In the genomic region with DNA sequence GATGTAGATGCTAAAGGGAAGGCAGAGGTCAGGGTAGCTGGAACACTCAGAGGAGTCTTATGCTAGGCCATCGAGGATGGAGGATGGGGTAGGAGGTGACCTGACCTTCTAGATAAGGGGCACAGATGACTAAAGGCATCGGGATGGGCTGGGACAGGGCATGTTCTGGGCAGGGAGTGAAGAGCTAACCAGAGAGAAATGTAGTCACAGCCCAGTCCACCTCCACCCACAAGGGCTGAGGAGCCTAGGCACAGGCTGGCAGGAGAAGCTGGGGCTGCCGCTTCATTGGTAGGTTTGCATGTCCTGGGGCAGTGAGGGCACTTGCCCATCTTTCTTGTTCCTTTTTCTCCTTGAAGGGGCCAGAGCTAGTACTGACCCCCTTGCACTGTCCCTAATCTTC, we compare ENCODE assay signal across 22 cellular contexts. TPM values are rescaled to one million over a fixed set of nuclear protein-coding genes. Genes with fewer than 3 reads are reported as not detected.
A peak's percentile ranks its signal among the peaks of the same experiment; 100 is the strongest.
DNase-seq lines count a peak whose midpoint lies in the region; ATAC-seq, FAIRE-seq and TF ChIP-seq lines count a peak whose summit lies in the region.
"Had no signal": no experiment of that assay in that cellular context is flagged by ENCODE, and none has a peak within 500 bp of the region (broad histone marks: within the 10 kb centered on the region; RNA-seq: fewer than 3 reads in every experiment).

No MANE protein-coding gene starts in this region.

- H3K36me3 Mint-ChIP-seq in natural killer cell, result no peaks in the 10 kb centered on the region
- no peaks in the 10 kb centered on the region for H3K36me3 Mint-ChIP-seq in natural killer cell treated with Interleukin-12 subunit alpha and Interleukin-12 subunit beta and Interleukin-15 and Interleukin-18, amount 100 ng/mL, for 72 hours
- peaks cover 53% of the 10 kb centered on the region for H3K36me3 Mint-ChIP-seq in endothelial cell (ENCODE audit: low read depth, unreplicated experiment)

- TF ChIP-seq POLR2A in H54 (IDR thresholded peaks at IDR 0.05; ENCODE audit: low read depth, low read length), result no peak

- H3K27me3 ChIP-seq in RWPE2 (ENCODE audit: insufficient read depth, poor library complexity, severe bottlenecking), result no peaks in the 10 kb centered on the region
- H3K27me3 ChIP-seq: dorsolateral prefrontal cortex, pancreas had no signal

- H3K9me3 Mint-ChIP-seq in natural killer cell, result no peaks in the 10 kb centered on the region
- H3K9me3 Mint-ChIP-seq in natural killer cell treated with Interleukin-12 subunit alpha and Interleukin-12 subunit beta and Interleukin-15 and Interleukin-18, amount 100 ng/mL, for 72 hours, result no peaks in the 10 kb centered on the region
- H3K9me3 Mint-ChIP-seq in endothelial cell (ENCODE audit: unreplicated experiment), result no peaks in the 10 kb centered on the region
- H3K9me3 Mint-ChIP-seq: H9; T-helper 1 cell treated with Interleukin-12 subunit alpha and Interleukin-12 subunit beta and Interleukin-4 antibody, amounts not matched to agents 30 μg/mL and 1 μg/mL, for 36 hours had no signal

- no peak overlapping the region for H3K4me3 ChIP-seq in RWPE2 (ENCODE audit: severe bottlenecking)
- H3K4me3 ChIP-seq: dorsolateral prefrontal cortex, pancreas had no signal

- H3K4me3 Mint-ChIP-seq in natural killer cell (no peak overlapping the region), endothelial cell (ENCODE audit: unreplicated experiment) (peak overlapping the region; percentile 65)
- no peak overlapping the region for H3K4me3 Mint-ChIP-seq in natural killer cell treated with Interleukin-12 subunit alpha and Interleukin-12 subunit beta and Interleukin-15 and Interleukin-18, amount 100 ng/mL, for 72 hours
- H3K4me3 Mint-ChIP-seq: H9; T-helper 1 cell treated with Interleukin-12 subunit alpha and Interleukin-12 subunit beta and Interleukin-4 antibody, amounts not matched to agents 30 μg/mL and 1 μg/mL, for 36 hours had no signal

- H3K9me3 ChIP-seq in RWPE2 (ENCODE audit: severe bottlenecking), result no peaks in the 10 kb centered on the region
- H3K9me3 ChIP-seq: pancreas had no signal

- H3K4me1 Mint-ChIP-seq in natural killer cell, result peaks cover 0 to 6% of the 10 kb centered on the region in 2 donors
- H3K4me1 Mint-ChIP-seq in natural killer cell treated with Interleukin-12 subunit alpha and Interleukin-12 subunit beta and Interleukin-15 and Interleukin-18, amount 100 ng/mL, for 72 hours (ENCODE audit: low read depth in 2 of 2), result peaks cover 0 to 15% of the 10 kb centered on the region in 2 donors
- H3K4me1 Mint-ChIP-seq in endothelial cell (ENCODE audit: unreplicated experiment), result peaks cover 2% of the 10 kb centered on the region
- H3K4me1 Mint-ChIP-seq: H9 had no signal

- H3K27ac ChIP-seq in RWPE2 (ENCODE audit: poor library complexity, severe bottlenecking), result no peak overlapping the region
- peak overlapping the region; percentile 23 for H3K27ac ChIP-seq in temporal lobe (ENCODE audit: low read depth, low read length)
- H3K27ac ChIP-seq: pancreas had no signal

- FAIRE-seq in H54 (lab: Jason Lieb, UNC), result no peak
- FAIRE-seq: frontal cortex, GM19239, pancreas had no signal

- TF ChIP-seq CTCF in natural killer cell (IDR thresholded peaks at IDR 0.05) (no peak), RWPE2 (IDR thresholded peaks at IDR 0.05; ENCODE audit: poor library complexity, severe bottlenecking) (no peak), endothelial cell (IDR thresholded peaks at IDR 0.05; ENCODE audit: unreplicated experiment) (no peak)

- peaks cover 96% of the 10 kb centered on the region for H3K36me3 ChIP-seq in RWPE2 (ENCODE audit: low read depth)

- DNase-seq in natural killer cell (no peak), RWPE2 (ENCODE audit: low spot score) (peak; percentile 56), endothelial cell (ENCODE audit: low spot score) (no peak), H54 (ENCODE audit: insufficient read length, low spot score) (no peak)
- DNase-seq in natural killer cell treated with Interleukin-12 subunit alpha and Interleukin-12 subunit beta and Interleukin-15 and Interleukin-18, amount 100 ng/mL, for 72 hours (ENCODE audit: low spot score), result no peak
- DNase-seq: activated CD8-positive, alpha-beta memory T cell treated with anti-CD3 and anti-CD28 coated beads, Interleukin-2, amount 50 U/mL, for 4 hours; activated gamma-delta T cell treated with Interleukin-2 at 50 U/mL for 16 hours; dorsolateral prefrontal cortex; erythroblast; H9; left cardiac atrium; NCI-H1048; NCI-H2081 treated with DMSO at 0.1 percent for 48 hours; NCI-H510A; stimulated activated CD4-positive, alpha-beta T cell treated with anti-CD3 and anti-CD28 coated beads, Interleukin-1b, Interleukin-23, amount 100 ng/mL, for 48 hours had no signal

- H3K4me1 ChIP-seq in RWPE2 (ENCODE audit: insufficient read depth, poor library complexity, severe bottlenecking), result no peaks in the 10 kb centered on the region
- H3K4me1 ChIP-seq: pancreas had no signal

- H3K27ac Mint-ChIP-seq in natural killer cell, result peak overlapping the region; percentile 18 to 49
- H3K27ac Mint-ChIP-seq in natural killer cell treated with Interleukin-12 subunit alpha and Interleukin-12 subunit beta and Interleukin-15 and Interleukin-18, amount 100 ng/mL, for 72 hours, result peak overlapping the region in 1 of 2 donors; percentile 43
- H3K27ac Mint-ChIP-seq in endothelial cell (ENCODE audit: unreplicated experiment), result peak overlapping the region; percentile 70
- H3K27ac Mint-ChIP-seq: T-helper 1 cell treated with Interleukin-12 subunit alpha and Interleukin-12 subunit beta and Interleukin-4 antibody, amounts not matched to agents 30 μg/mL and 1 μg/mL, for 36 hours had no signal

- H3K27me3 Mint-ChIP-seq in natural killer cell (ENCODE audit: low read depth in 2 of 2), result no peaks in the 10 kb centered on the region
- H3K27me3 Mint-ChIP-seq in natural killer cell treated with Interleukin-12 subunit alpha and Interleukin-12 subunit beta and Interleukin-15 and Interleukin-18, amount 100 ng/mL, for 72 hours, result no peaks in the 10 kb centered on the region
- H3K27me3 Mint-ChIP-seq in endothelial cell (ENCODE audit: unreplicated experiment), result peaks cover 16% of the 10 kb centered on the region

- intact Hi-C loops in natural killer cell (cut with micrococcal nuclease), result no loop called here

- no peak for ATAC-seq in natural killer cell
- ATAC-seq in natural killer cell treated with Interleukin-12 subunit alpha and Interleukin-12 subunit beta and Interleukin-15 and Interleukin-18, amount 100 ng/mL, for 72 hours, result no peak
- ATAC-seq in RWPE2 (ENCODE audit: low read depth), result no peak
- no peak for ATAC-seq in GM21529 (IDR thresholded peaks at IDR 0.05; ENCODE audit: unreplicated experiment)
- no peak for ATAC-seq in HG02973 (IDR thresholded peaks at IDR 0.05; ENCODE audit: unreplicated experiment)
- ATAC-seq: left cardiac atrium, pancreas had no signal

RNA-seq across cellular contexts. Expression of a gene that starts 12.6 kb away (rescaled TPM):
- total RNA-seq in natural killer cell (100 to 1,000 TPM; 288 to 298 (median 293) TPM), endothelial cell (ENCODE audit: unreplicated experiment) (81.7 TPM), temporal lobe (20.4 TPM)
- total RNA-seq in natural killer cell treated with Interleukin-12 subunit alpha and Interleukin-12 subunit beta and Interleukin-15 and Interleukin-18, amount 100 ng/mL, for 72 hours, result 100 to 1,000 TPM; 148 TPM
